Comparison of ENCODE assay signal across 18 cellular contexts in genomic region chr6:46032112-46032998, GRCh38. TPM values are rescaled to one million over a fixed set of nuclear protein-coding genes. Genes with fewer than 3 reads are reported as not detected.
"Had no signal": no experiment of that assay in that cellular context is flagged by ENCODE, and none has a peak within 500 bp of the region (broad histone marks: within the 10 kb centered on the region; RNA-seq: fewer than 3 reads in every experiment).

No MANE protein-coding gene starts in this region.

- H3K4me1 ChIP-seq: esophagus squamous epithelium had no signal

- H3K9me3 Mint-ChIP-seq: activated CD4-positive, alpha-beta memory T cell treated with anti-CD3 and anti-CD28 coated beads for 36 hours; activated T-helper 2 cell treated with anti-CD3 and anti-CD28 coated beads, Interferon-gamma antibody, Interleukin-2, Interleukin-4, amounts not matched to agents 10 μg/mL and 5 μg/mL and 100 μg/mL, durations not matched to agents 14 hours and 24 hours and 36 hours; nephron progenitor cell; stimulated activated naive CD8-positive, alpha-beta T cell treated with anti-CD3 and anti-CD28 coated beads, Interleukin-15, Interleukin-2, amounts not matched to agents 100 ng/mL and 50 ng/mL, for 24 hours; T-cell had no signal

- H3K4me3 ChIP-seq: esophagus squamous epithelium, hepatocyte, thoracic aorta had no signal

- H3K27me3 Mint-ChIP-seq: progenitor cell of endocrine pancreas had no signal

- DNase-seq: activated CD4-positive, alpha-beta memory T cell treated with anti-CD3 and anti-CD28 coated beads for 36 hours; activated CD4-positive, alpha-beta T cell treated with anti-CD3 and anti-CD28 coated beads for 1 hour; activated CD8-positive, alpha-beta memory T cell treated with anti-CD3 and anti-CD28 coated beads, Interleukin-2, amount 10 ng/mL, durations not matched to agents 7 days and 5 days; activated naive CD4-positive, alpha-beta T cell treated with anti-CD3 and anti-CD28 coated beads, Interleukin-2, amount 50 U/mL, for 16 hours; activated T-cell treated with anti-CD3 and anti-CD28 coated beads, Interleukin-2, amount 50 U/mL, for 1 hour; caudate nucleus; esophagus squamous epithelium; kidney; left ventricle myocardium superior; nephron progenitor cell; T-cell; T-helper 9 cell had no signal

- H3K4me1 Mint-ChIP-seq: activated CD8-positive, alpha-beta memory T cell treated with anti-CD3 and anti-CD28 coated beads, Interleukin-2, amount 10 ng/mL, durations not matched to agents 7 days and 5 days; nephron progenitor cell; T-cell had no signal

- H3K27ac Mint-ChIP-seq: activated CD4-positive, alpha-beta memory T cell treated with anti-CD3 and anti-CD28 coated beads for 36 hours; activated CD8-positive, alpha-beta memory T cell treated with anti-CD3 and anti-CD28 coated beads, Interleukin-2, amount 10 ng/mL, durations not matched to agents 7 days and 5 days; activated T-helper 2 cell treated with anti-CD3 and anti-CD28 coated beads, Interferon-gamma antibody, Interleukin-2, Interleukin-4, amounts not matched to agents 10 μg/mL and 5 μg/mL and 100 μg/mL, durations not matched to agents 14 hours and 24 hours and 36 hours; nephron progenitor cell; progenitor cell of endocrine pancreas; stimulated activated naive CD8-positive, alpha-beta T cell treated with anti-CD3 and anti-CD28 coated beads, Interleukin-15, Interleukin-2, amounts not matched to agents 100 ng/mL and 50 ng/mL, for 24 hours; T-cell had no signal

- H3K36me3 Mint-ChIP-seq: activated CD4-positive, alpha-beta memory T cell treated with anti-CD3 and anti-CD28 coated beads for 36 hours; activated CD8-positive, alpha-beta memory T cell treated with anti-CD3 and anti-CD28 coated beads, Interleukin-2, amount 10 ng/mL, durations not matched to agents 7 days and 5 days; T-cell had no signal

- H3K9me3 ChIP-seq: esophagus squamous epithelium, thoracic aorta had no signal

- H3K36me3 ChIP-seq: esophagus squamous epithelium, thoracic aorta had no signal

- H3K4me3 Mint-ChIP-seq: activated CD4-positive, alpha-beta memory T cell treated with anti-CD3 and anti-CD28 coated beads for 36 hours; activated CD8-positive, alpha-beta memory T cell treated with anti-CD3 and anti-CD28 coated beads, Interleukin-2, amount 10 ng/mL, durations not matched to agents 7 days and 5 days; nephron progenitor cell; stimulated activated naive CD8-positive, alpha-beta T cell treated with anti-CD3 and anti-CD28 coated beads, Interleukin-15, Interleukin-2, amounts not matched to agents 100 ng/mL and 50 ng/mL, for 24 hours; T-cell had no signal

- H3K27ac ChIP-seq: esophagus squamous epithelium, hepatocyte, thoracic aorta had no signal

- H3K27me3 ChIP-seq: esophagus squamous epithelium, hepatocyte had no signal

RNA-seq across cellular contexts. Expression of gene CLIC5, which starts 16.7 kb away (rescaled TPM):
- total RNA-seq: fibroblast of villous mesenchyme had no signal
